ENCODE assay signal across 33 cellular contexts in genomic region chr18:70022636-70023035, GRCh38.
"Had no signal": no experiment of that assay in that cellular context is flagged by ENCODE, and none has a peak within 500 bp of the region (broad histone marks: within the 10 kb centered on the region; RNA-seq: fewer than 3 reads in every experiment).

No MANE protein-coding gene starts in this region.

- H3K4me1 ChIP-seq: adrenal gland, colonic mucosa, foreskin keratinocyte, gastrocnemius medialis had no signal

- H3K27me3 Mint-ChIP-seq: activated B cell treated with CpG ODN at 0.5 μM for 24 hours; activated CD8-positive, alpha-beta T cell treated with anti-CD3 and anti-CD28 coated beads for 36 hours; activated naive CD4-positive, alpha-beta T cell treated with anti-CD3 and anti-CD28 coated beads, Interleukin-2, amount 50 U/mL, for 24 hours; activated naive CD8-positive, alpha-beta T cell treated with anti-CD3 and anti-CD28 coated beads for 36 hours; activated naive CD8-positive, alpha-beta T cell treated with anti-CD3 and anti-CD28 coated beads, Interleukin-2, amount 50 U/mL, for 24 hours; T-helper 17 cell had no signal

- H3K4me3 Mint-ChIP-seq: activated B cell treated with CpG ODN at 0.5 μM for 24 hours; activated CD8-positive, alpha-beta T cell treated with anti-CD3 and anti-CD28 coated beads for 36 hours; activated naive CD4-positive, alpha-beta T cell treated with anti-CD3 and anti-CD28 coated beads for 36 hours; activated naive CD4-positive, alpha-beta T cell treated with anti-CD3 and anti-CD28 coated beads, Interleukin-2, amount 50 U/mL, for 24 hours; activated naive CD8-positive, alpha-beta T cell treated with anti-CD3 and anti-CD28 coated beads for 36 hours; activated naive CD8-positive, alpha-beta T cell treated with anti-CD3 and anti-CD28 coated beads, Interleukin-2, amount 50 U/mL, for 24 hours; activated T-cell treated with anti-CD3 and anti-CD28 coated beads, Interleukin-2, amount 50 U/mL, for 4 hours; T-helper 17 cell; T-helper 2 cell treated with Interferon-gamma antibody and Interleukin-4, amounts not matched to agents 5 μg/mL and 100 μg/mL, for 36 hours had no signal

- H3K4me3 ChIP-seq: adrenal gland, body of pancreas, cardiac muscle cell, colonic mucosa, gastrocnemius medialis, heart left ventricle had no signal

- H3K27me3 ChIP-seq: adrenal gland, body of pancreas, cardiac muscle cell, colonic mucosa, foreskin keratinocyte, gastrocnemius medialis, heart left ventricle had no signal

- ATAC-seq: activated CD4-positive, CD25-positive, alpha-beta regulatory T cell treated with anti-CD3 and anti-CD28 coated beads, Interleukin-2, amount 50 U/mL, for 24 hours; activated CD8-positive, alpha-beta T cell treated with anti-CD3 and anti-CD28 coated beads for 36 hours; activated naive CD8-positive, alpha-beta T cell treated with anti-CD3 and anti-CD28 coated beads, Interleukin-2, amount 50 U/mL, for 24 hours; activated T-cell treated with anti-CD3 and anti-CD28 coated beads, Interleukin-2, amount 50 U/mL, for 4 hours; body of pancreas; foreskin keratinocyte; gastrocnemius medialis; heart left ventricle; T-helper 17 cell had no signal

- H3K4me1 Mint-ChIP-seq: activated B cell treated with CpG ODN at 0.5 μM for 24 hours; activated naive CD4-positive, alpha-beta T cell treated with anti-CD3 and anti-CD28 coated beads, Interleukin-2, amount 50 U/mL, for 24 hours; activated naive CD8-positive, alpha-beta T cell treated with anti-CD3 and anti-CD28 coated beads for 36 hours; activated naive CD8-positive, alpha-beta T cell treated with anti-CD3 and anti-CD28 coated beads, Interleukin-2, amount 50 U/mL, for 24 hours; T-helper 17 cell had no signal

- H3K9me3 ChIP-seq: adrenal gland, body of pancreas, colonic mucosa, gastrocnemius medialis, heart left ventricle had no signal

- H3K27ac Mint-ChIP-seq: activated B cell treated with CpG ODN at 0.5 μM for 24 hours; activated CD8-positive, alpha-beta T cell treated with anti-CD3 and anti-CD28 coated beads for 36 hours; activated naive CD4-positive, alpha-beta T cell treated with anti-CD3 and anti-CD28 coated beads for 36 hours; activated naive CD4-positive, alpha-beta T cell treated with anti-CD3 and anti-CD28 coated beads, Interleukin-2, amount 50 U/mL, for 24 hours; activated naive CD8-positive, alpha-beta T cell treated with anti-CD3 and anti-CD28 coated beads for 36 hours; activated naive CD8-positive, alpha-beta T cell treated with anti-CD3 and anti-CD28 coated beads, Interleukin-2, amount 50 U/mL, for 24 hours; activated T-helper 2 cell treated with anti-CD3 and anti-CD28 coated beads, Interferon-gamma antibody, Interleukin-2, Interleukin-4, amounts not matched to agents 10 μg/mL and 5 μg/mL and 100 μg/mL, durations not matched to agents 14 hours and 24 hours and 36 hours; T-helper 17 cell; T-helper 2 cell treated with Interferon-gamma antibody and Interleukin-4, amounts not matched to agents 5 μg/mL and 100 μg/mL, for 36 hours had no signal

- H3K9me3 Mint-ChIP-seq: activated B cell treated with CpG ODN at 0.5 μM for 24 hours; activated CD8-positive, alpha-beta T cell treated with anti-CD3 and anti-CD28 coated beads for 36 hours; activated naive CD4-positive, alpha-beta T cell treated with anti-CD3 and anti-CD28 coated beads for 36 hours; activated naive CD4-positive, alpha-beta T cell treated with anti-CD3 and anti-CD28 coated beads, Interleukin-2, amount 50 U/mL, for 24 hours; activated naive CD8-positive, alpha-beta T cell treated with anti-CD3 and anti-CD28 coated beads for 36 hours; activated naive CD8-positive, alpha-beta T cell treated with anti-CD3 and anti-CD28 coated beads, Interleukin-2, amount 50 U/mL, for 24 hours; activated T-cell treated with anti-CD3 and anti-CD28 coated beads, Interleukin-2, amount 50 U/mL, for 4 hours; activated T-helper 2 cell treated with anti-CD3 and anti-CD28 coated beads, Interferon-gamma antibody, Interleukin-2, Interleukin-4, amounts not matched to agents 10 μg/mL and 5 μg/mL and 100 μg/mL, durations not matched to agents 14 hours and 24 hours and 36 hours; T-helper 2 cell treated with Interferon-gamma antibody and Interleukin-4, amounts not matched to agents 5 μg/mL and 100 μg/mL, for 36 hours had no signal

- DNase-seq: activated B cell treated with CpG ODN at 0.5 μM for 24 hours; activated CD4-positive, alpha-beta T cell treated with anti-CD3 and anti-CD28 coated beads for 48 hours; activated CD4-positive, alpha-beta T cell treated with anti-CD3 and anti-CD28 coated beads, Interleukin-2, amount 50 U/mL, for 1 hour; activated CD4-positive, alpha-beta T cell treated with anti-CD3 and anti-CD28 coated beads, Interleukin-2, amount 50 U/mL, for 48 hours; activated CD8-positive, alpha-beta memory T cell treated with anti-CD3 and anti-CD28 coated beads for 24 hours; activated CD8-positive, alpha-beta T cell treated with anti-CD3 and anti-CD28 coated beads for 36 hours; activated effector memory CD4-positive, alpha-beta T cell treated with anti-CD3 and anti-CD28 coated beads, Interleukin-2, amount 50 U/mL, for 16 hours; activated naive CD4-positive, alpha-beta T cell treated with anti-CD3 and anti-CD28 coated beads for 36 hours; activated naive CD8-positive, alpha-beta T cell treated with anti-CD3 and anti-CD28 coated beads for 36 hours; activated naive CD8-positive, alpha-beta T cell treated with anti-CD3 and anti-CD28 coated beads, Interleukin-2, amount 50 U/mL, for 24 hours; activated T-cell treated with anti-CD3 and anti-CD28 coated beads, Interleukin-2, amount 50 U/mL, for 4 hours; adrenal gland; amygdala; aorta; body of pancreas; central memory CD4-positive, alpha-beta T cell; cerebellar nuclear complex; colonic mucosa; effector CD8-positive, alpha-beta T cell; foreskin keratinocyte; gastrocnemius medialis; glutamatergic neuron; heart left ventricle; T-helper 1 cell; T-helper 17 cell; T1000; WERI-Rb-1 had no signal

- H3K36me3 ChIP-seq: adrenal gland, colonic mucosa, WERI-Rb-1 had no signal

- H3K27ac ChIP-seq: adrenal gland, body of pancreas, cardiac muscle cell, colonic mucosa, epithelial cell of prostate, foreskin keratinocyte, gastrocnemius medialis, heart left ventricle, WERI-Rb-1 had no signal
